Comparison of ENCODE assay signal across 29 cellular contexts in genomic region chr11:134524201-134524600, GRCh38.
DNase-seq lines count a peak whose midpoint lies in the region; ATAC-seq and TF ChIP-seq lines count a peak whose summit lies in the region.
"Had no signal": no experiment of that assay in that cellular context is flagged by ENCODE, and none has a peak within 500 bp of the region (broad histone marks: within the 10 kb centered on the region; RNA-seq: fewer than 3 reads in every experiment).

No MANE protein-coding gene starts in this region.

- H3K4me3 ChIP-seq in suprapubic skin, result no peak overlapping the region
- H3K4me3 ChIP-seq: HAP-1, PC-9 had no signal

- no peak for TF ChIP-seq POLR2A in suprapubic skin (IDR thresholded peaks at IDR 0.05)

- TF ChIP-seq EP300 in suprapubic skin (IDR thresholded peaks at IDR 0.05), result no peak

- H3K27me3 ChIP-seq in suprapubic skin, result peaks cover 18% of the 10 kb centered on the region

- DNase-seq in activated effector memory CD4-positive, alpha-beta T cell treated with anti-CD3 and anti-CD28 coated beads, Interleukin-2, amount 50 U/mL, for 16 hours, result peak; percentile 33
- DNase-seq in activated effector memory CD4-positive, alpha-beta T cell treated with Interleukin-2 at 50 U/mL for 16 hours, result no peak
- peak; percentile 61 for DNase-seq in chondrocyte (ENCODE audit: low spot score)
- DNase-seq in mesenteric fat pad (ENCODE audit: low spot score), result peak; percentile 39
- peak; percentile 26 to 54 for DNase-seq in suprapubic skin (ENCODE audit: low spot score in 2 of 2)
- DNase-seq in T-helper 2 cell treated with Interferon-gamma antibody and Interleukin-4, amounts not matched to agents 5 μg/mL and 100 μg/mL, for 36 hours (ENCODE audit: low spot score), result no peak
- DNase-seq in NCI-H82 (lab: John Stamatoyannopoulos, UW), result no peak
- DNase-seq: 8988T, ACHN, BE2C, DMS 273 treated with DMSO at 0.1 percent for 48 hours, DMS79 treated with DMSO at 0.1 percent for 48 hours, GF-D8, GOT3, HFFc6, MM.1S, NCI-H1694, NCI-H2029 treated with DMSO at 0.1 percent for 48 hours, NCI-H446 treated with DMSO at 0.1 percent for 48 hours, NCI-H526, PC-9, Right ventricle myocardium superior, RPMI8226 had no signal

- no peaks in the 10 kb centered on the region for H3K9me3 ChIP-seq in suprapubic skin
- H3K9me3 ChIP-seq: BE2C, HAP-1 had no signal

- H3K4me3 Mint-ChIP-seq in chondrocyte (ENCODE audit: unreplicated experiment), result no peak overlapping the region
- H3K4me3 Mint-ChIP-seq in T-helper 2 cell treated with Interferon-gamma antibody and Interleukin-4, amounts not matched to agents 5 μg/mL and 100 μg/mL, for 36 hours, result no peak overlapping the region
- H3K4me3 Mint-ChIP-seq: CD14-positive monocyte; CD8-positive, alpha-beta memory T cell; HFFc6 had no signal

- no peaks in the 10 kb centered on the region for H3K36me3 Mint-ChIP-seq in chondrocyte (ENCODE audit: low read depth)
- no peaks in the 10 kb centered on the region for H3K36me3 Mint-ChIP-seq in T-helper 2 cell treated with Interferon-gamma antibody and Interleukin-4, amounts not matched to agents 5 μg/mL and 100 μg/mL, for 36 hours (ENCODE audit: low read depth)
- H3K36me3 Mint-ChIP-seq: CD14-positive monocyte; CD8-positive, alpha-beta memory T cell; IgD-negative memory B cell had no signal

- H3K27ac Mint-ChIP-seq in chondrocyte (ENCODE audit: unreplicated experiment), result no peak overlapping the region
- no peak overlapping the region for H3K27ac Mint-ChIP-seq in T-helper 2 cell treated with Interferon-gamma antibody and Interleukin-4, amounts not matched to agents 5 μg/mL and 100 μg/mL, for 36 hours
- H3K27ac Mint-ChIP-seq: CD14-positive monocyte; CD8-positive, alpha-beta memory T cell; HFFc6; IgD-negative memory B cell had no signal

- no peak for TF ChIP-seq CTCF in chondrocyte (IDR thresholded peaks at IDR 0.05)
- TF ChIP-seq CTCF in suprapubic skin (IDR thresholded peaks at IDR 0.05), result no peak

- H3K4me1 Mint-ChIP-seq in chondrocyte (ENCODE audit: low read depth), result no peaks in the 10 kb centered on the region
- H3K4me1 Mint-ChIP-seq in T-helper 2 cell treated with Interferon-gamma antibody and Interleukin-4, amounts not matched to agents 5 μg/mL and 100 μg/mL, for 36 hours (ENCODE audit: low read depth), result no peaks in the 10 kb centered on the region
- H3K4me1 Mint-ChIP-seq: CD14-positive monocyte; CD8-positive, alpha-beta memory T cell; IgD-negative memory B cell had no signal

- H3K4me1 ChIP-seq in suprapubic skin, result no peaks in the 10 kb centered on the region
- H3K4me1 ChIP-seq: BE2C, HAP-1 had no signal

- H3K36me3 ChIP-seq in suprapubic skin, result no peaks in the 10 kb centered on the region
- H3K36me3 ChIP-seq: BE2C, HAP-1 had no signal

- no peak overlapping the region for H3K27ac ChIP-seq in suprapubic skin
- H3K27ac ChIP-seq: KMS-11, PC-9 had no signal

- no peak for ATAC-seq in GM19395 (IDR thresholded peaks at IDR 0.05; ENCODE audit: unreplicated experiment)

- no peaks in the 10 kb centered on the region for H3K9me3 Mint-ChIP-seq in chondrocyte (ENCODE audit: low read depth)
- H3K9me3 Mint-ChIP-seq in T-helper 2 cell treated with Interferon-gamma antibody and Interleukin-4, amounts not matched to agents 5 μg/mL and 100 μg/mL, for 36 hours, result no peaks in the 10 kb centered on the region

- H3K27me3 Mint-ChIP-seq in chondrocyte (ENCODE audit: low read depth), result peaks cover 24% of the 10 kb centered on the region
- H3K27me3 Mint-ChIP-seq in T-helper 2 cell treated with Interferon-gamma antibody and Interleukin-4, amounts not matched to agents 5 μg/mL and 100 μg/mL, for 36 hours (ENCODE audit: low read depth), result no peaks in the 10 kb centered on the region

- WGBS in suprapubic skin, result 81% methylated on average over 19 of the region's 25 CpGs

Comparison
In these comparisons a context has a peak if more than half of its experiments do, and no peak if none do; other contexts are left out.
1. DNase-seq: peak in activated effector memory CD4-positive, alpha-beta T cell treated with anti-CD3 and anti-CD28 coated beads, Interleukin-2, amount 50 U/mL, for 16 hours (single experiment), chondrocyte (single experiment), mesenteric fat pad (single experiment) and suprapubic skin (2 of 2); none in activated effector memory CD4-positive, alpha-beta T cell treated with Interleukin-2 at 50 U/mL for 16 hours (single experiment), T-helper 2 cell treated with Interferon-gamma antibody and Interleukin-4, amounts not matched to agents 5 μg/mL and 100 μg/mL, for 36 hours (single experiment) and NCI-H82 (single experiment).